In genomic region chr10:4514445-4515108, GRCh38 we compare ENCODE assay signal across 8 cellular contexts.
DNase-seq lines count a peak whose midpoint lies in the region; ATAC-seq lines count a peak whose summit lies in the region.

No MANE protein-coding gene starts in this region.

- peak; percentile 6 for DNase-seq in GM19240 (ENCODE audit: insufficient read length, low spot score)
- DNase-seq in dermis microvascular lymphatic vessel endothelial cell (ENCODE audit: low read depth in 2 of 2): peak; percentile 63 to 95
- no peak for DNase-seq in HAP-1 (ENCODE audit: low spot score in 2 of 2)
- DNase-seq in amniotic stem cell (lab: John Stamatoyannopoulos, UW): no peak
- no peak for DNase-seq in NCI-H748 treated with DMSO at 0.1 percent for 48 hours (lab: John Stamatoyannopoulos, UW)

- in situ Hi-C loops in HAP-1 (cut with MboI; ENCODE audit: low sequenced_read_pairs): no loop called here

- ATAC-seq in HG03175 (IDR thresholded peaks at IDR 0.05; ENCODE audit: unreplicated experiment) (peak; percentile 71), HG03439 (IDR thresholded peaks at IDR 0.05; ENCODE audit: unreplicated experiment) (no peak)

- no peaks in the 10 kb centered on the region for H3K4me1 ChIP-seq in HAP-1

- H3K27ac ChIP-seq in skin epidermis: peak overlapping the region in 15 of 21 experiments; percentile 1 to 75 (median 50)

- H3K9me3 ChIP-seq in HAP-1: 0 out of 2 replicates have a peak, but pooled peaks cover 3% of the 10 kb centered on the region

- H3K4me3 ChIP-seq in skin epidermis (no peak overlapping the region), HAP-1 (no peak overlapping the region)

- no peaks in the 10 kb centered on the region for H3K36me3 ChIP-seq in HAP-1 (replicated peaks)

- no peaks in the 10 kb centered on the region for H3K27me3 ChIP-seq in HAP-1 (ENCODE audit: low read depth)

Comparison
In these comparisons a context has a peak if more than half of its experiments do, and no peak if none do; other contexts are left out.
1. DNase-seq: peak in GM19240 (single experiment) and dermis microvascular lymphatic vessel endothelial cell (2 of 2); none in HAP-1 (0 of 2), amniotic stem cell (single experiment) and NCI-H748 treated with DMSO at 0.1 percent for 48 hours (single experiment).